In the genomic region with DNA sequence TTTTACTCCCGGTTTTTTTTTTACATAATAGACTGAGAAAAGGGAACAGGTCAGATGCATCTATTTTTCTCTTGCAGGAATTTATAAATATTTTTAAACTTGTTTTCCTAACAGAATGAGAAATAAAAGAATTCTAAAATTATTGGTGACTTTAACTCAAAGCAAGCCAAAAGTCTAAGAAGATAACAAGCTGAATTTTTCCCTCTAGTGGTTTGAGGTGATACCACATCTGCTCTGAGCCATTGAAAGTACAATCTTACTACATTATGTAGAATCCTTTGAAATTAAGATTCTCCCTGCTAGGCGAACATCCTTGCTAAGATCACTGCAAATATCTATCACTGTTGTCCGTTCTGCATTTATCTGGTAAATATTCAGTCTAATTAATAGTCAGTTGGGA, we compare ENCODE assay signal across 15 cellular contexts. TPM values are rescaled to one million over a fixed set of nuclear protein-coding genes. Genes with fewer than 3 reads are reported as not detected.
DNase-seq lines count a peak whose midpoint lies in the region; ATAC-seq and TF ChIP-seq lines count a peak whose summit lies in the region.
"Had no signal": no experiment of that assay in that cellular context is flagged by ENCODE, and none has a peak within 500 bp of the region (broad histone marks: within the 10 kb centered on the region; RNA-seq: fewer than 3 reads in every experiment).

No MANE protein-coding gene starts in this region.

- H2BK5ac ChIP-seq in H9 (ENCODE audit: insufficient read length, low read length), result no peak overlapping the region

- no peak overlapping the region for H2BK120ac ChIP-seq in H9 (ENCODE audit: low read depth, low read length, poor library complexity, severe bottlenecking)

- H3K27ac ChIP-seq in AG04450 (ENCODE audit: low read depth, low read length), result no peak overlapping the region
- no peak overlapping the region for H3K27ac ChIP-seq in H9 (ENCODE audit: insufficient read length, low read depth, low read length)
- H3K27ac ChIP-seq in foreskin keratinocyte, result no peak overlapping the region

- no peaks in the 10 kb centered on the region for H3K36me3 Mint-ChIP-seq in H9 (ENCODE audit: insufficient read depth in 1 of 3, low read depth in 3 of 3)
- H3K36me3 Mint-ChIP-seq: CD4-positive, CD25-positive, alpha-beta regulatory T cell had no signal

- no peaks in the 10 kb centered on the region for H3K23me2 ChIP-seq in H9 (ENCODE audit: insufficient read length, low read depth, low read length, poor library complexity, severe bottlenecking)

- H4K5ac ChIP-seq in H9 (ENCODE audit: insufficient read length, low read depth, low read length), result no peak overlapping the region

- no peak overlapping the region for H2BK15ac ChIP-seq in H9 (ENCODE audit: low read depth, low read length)

- no peak overlapping the region for H3K56ac ChIP-seq in H9 (ENCODE audit: insufficient read length, low read depth, low read length)

- no peak overlapping the region for H3K14ac ChIP-seq in H9 (ENCODE audit: insufficient read depth, low read length)

- no peak overlapping the region for H4K91ac ChIP-seq in H9 (ENCODE audit: insufficient read length, low read depth, low read length)

- no peak overlapping the region for H2BK20ac ChIP-seq in H9 (ENCODE audit: low read depth, low read length, poor library complexity, severe bottlenecking)

- peaks cover 7 to 12% of the 10 kb centered on the region in 2 experiments; a peak in 3 of 4 replicates for H3K4me1 Mint-ChIP-seq in H9
- H3K4me1 Mint-ChIP-seq: activated CD4-positive, alpha-beta T cell treated with anti-CD3 and anti-CD28 coated beads for 36 hours; CD4-positive, CD25-positive, alpha-beta regulatory T cell had no signal

- no peak overlapping the region for H4K8ac ChIP-seq in H9 (replicated peaks; ENCODE audit: insufficient read length, low read depth, low read length)

- H3K4me2 ChIP-seq in H9 (ENCODE audit: insufficient read depth, insufficient read length, low read length), result no peak overlapping the region

- no peak overlapping the region for H3K4me3 Mint-ChIP-seq in H9
- H3K4me3 Mint-ChIP-seq: activated CD4-positive, alpha-beta T cell treated with anti-CD3 and anti-CD28 coated beads for 36 hours; CD4-positive, CD25-positive, alpha-beta regulatory T cell had no signal

- peak; percentile 73 for TF ChIP-seq CTCF in AG04450 (IDR thresholded peaks at IDR 0.05; ENCODE audit: low read depth, low read length)
- peak; percentile 64 for TF ChIP-seq CTCF in H9 (conservative IDR thresholded peaks at IDR 0.05)
- TF ChIP-seq CTCF in astrocyte of the cerebellum (IDR thresholded peaks at IDR 0.05; ENCODE audit: low read depth, low read length, missing control alignments), result peak; percentile 48
- peak; percentile 54 for TF ChIP-seq CTCF in foreskin keratinocyte (conservative IDR thresholded peaks at IDR 0.05)

- no peak overlapping the region for H3K23ac ChIP-seq in H9 (ENCODE audit: insufficient read length, low read depth, low read length)

- no peaks in the 10 kb centered on the region for H3K79me2 ChIP-seq in H9 (ENCODE audit: insufficient read depth, low read length)

- H3K27me3 Mint-ChIP-seq in H9 (ENCODE audit: low read depth), result no peaks in the 10 kb centered on the region

- no peak overlapping the region for H3K4me3 ChIP-seq in AG04450 (ENCODE audit: low read depth, low read length)
- no peak overlapping the region for H3K4me3 ChIP-seq in astrocyte of the cerebellum (ENCODE audit: low read depth, low read length)
- H3K4me3 ChIP-seq: HAP-1 had no signal

- no peak overlapping the region for H3K27ac Mint-ChIP-seq in H9
- H3K27ac Mint-ChIP-seq: activated CD4-positive, alpha-beta T cell treated with anti-CD3 and anti-CD28 coated beads for 36 hours; CD4-positive, CD25-positive, alpha-beta regulatory T cell had no signal

- CTCF ChIA-PET in AG04450 (lab: Charles Lee), result interaction anchor here (0.6 to 2.1 kb wide), 13 partner anchors 13 to 817 kb away, joined by 3 to 23 read pairs (median 4); a partner anchor contains a TSS

- ATAC-seq in foreskin keratinocyte, result no peak
- no peak for ATAC-seq in GM18498 (IDR thresholded peaks at IDR 0.05; ENCODE audit: unreplicated experiment)
- ATAC-seq: activated CD4-positive, alpha-beta T cell treated with anti-CD3 and anti-CD28 coated beads for 36 hours had no signal

- no peaks in the 10 kb centered on the region for H3K79me1 ChIP-seq in H9 (ENCODE audit: insufficient read depth, low read depth, low read length, poor library complexity, severe bottlenecking)

- H3K9me3 Mint-ChIP-seq in H9, result peaks cover 0 to 7% of the 10 kb centered on the region in 2 experiments; a peak in 3 of 5 replicates

- H3K18ac ChIP-seq in H9 (ENCODE audit: insufficient read length, low read depth, low read length), result no peak overlapping the region

- H3K9me3 ChIP-seq in AG04450 (ENCODE audit: control insufficient read depth, insufficient read depth, low read length), result no peaks in the 10 kb centered on the region
- H3K9me3 ChIP-seq in H9 (ENCODE audit: control insufficient read depth, low read depth, low read length), result no peaks in the 10 kb centered on the region
- H3K9me3 ChIP-seq: HAP-1 had no signal

- H3K9ac ChIP-seq in H9 (ENCODE audit: extremely low read depth, insufficient read length, low read length), result no peak overlapping the region

- WGBS in H9 (ENCODE audit: extremely low coverage, insufficient read length, low lambda C conversion rate), result no CpG with 5 or more reads among the region's 3 CpGs

- H2AFZ ChIP-seq in H9 (ENCODE audit: low read length), result no peak overlapping the region

- no peak overlapping the region for H3T11ph ChIP-seq in H9 (ENCODE audit: low read length)

- no peak overlapping the region for H2AK5ac ChIP-seq in H9 (ENCODE audit: insufficient read length, low read length)

- POLR2A ChIA-PET in AG04450 (lab: Yijun Ruan, JAX), result interaction anchor here (0.7 kb wide), 1 partner anchor 58 kb away, joined by 3 read pairs; no protein-coding TSS in a partner anchor

- in situ Hi-C loops in astrocyte of the cerebellum (cut with HindIII; ENCODE audit: low sequenced_read_pairs), result no loop called here

- H3K4me1 ChIP-seq in H9 (ENCODE audit: insufficient read depth, low read length), result no peaks in the 10 kb centered on the region; the same call in 1 of the 2 replicates
- no peaks in the 10 kb centered on the region for H3K4me1 ChIP-seq in foreskin keratinocyte
- H3K4me1 ChIP-seq: HAP-1 had no signal

- no peaks in the 10 kb centered on the region for H4K20me1 ChIP-seq in H9 (ENCODE audit: control insufficient read depth, insufficient read depth, insufficient read length)

- DNase-seq in AG04450 (ENCODE audit: low read depth, low spot score), result no peak
- DNase-seq in H9, result no peak
- no peak for DNase-seq in astrocyte of the cerebellum (ENCODE audit: low read depth)
- DNase-seq in foreskin keratinocyte, result no peak
- DNase-seq in NCI-H2029 (lab: John Stamatoyannopoulos, UW), result no peak
- DNase-seq in activated gamma-delta T cell treated with Interleukin-2 at 50 U/mL for 16 hours, result no peak
- DNase-seq in DMS79 treated with DMSO at 0.1 percent for 48 hours (lab: John Stamatoyannopoulos, UW), result no peak
- DNase-seq: activated CD4-positive, alpha-beta T cell treated with anti-CD3 and anti-CD28 coated beads for 36 hours; activated effector memory CD4-positive, alpha-beta T cell treated with Interleukin-2 at 50 U/mL for 16 hours; CD4-positive, CD25-positive, alpha-beta regulatory T cell; Karpas-422; NCI-H446 had no signal

- H3K4ac ChIP-seq in H9 (ENCODE audit: low read depth, low read length), result no peak overlapping the region

- H2BK12ac ChIP-seq in H9 (ENCODE audit: insufficient read length, low read depth, low read length), result no peak overlapping the region

- H3K27me3 ChIP-seq in AG04450 (ENCODE audit: control insufficient read depth, insufficient read depth, low read length) (no peaks in the 10 kb centered on the region), H9 (ENCODE audit: insufficient read depth, low read length) (no peaks in the 10 kb centered on the region), foreskin keratinocyte (peaks cover 21% of the 10 kb centered on the region)

RNA-seq across cellular contexts. Expression of a gene that starts 10.7 kb away (rescaled TPM):
- not detected in 2 replicates for polyA plus RNA-seq in AG04450 (2011; rRNA removed)
- not detected in 2 replicates for polyA minus RNA-seq in AG04450 (2011; rRNA and poly(A)+ RNA removed)
- total RNA-seq in H9 (2021), result not detected in 2 replicates
- not detected in 2 replicates for total RNA-seq in foreskin keratinocyte
- not detected in 2 replicates for polyA plus RNA-seq in foreskin keratinocyte
- total RNA-seq: activated CD4-positive, alpha-beta T cell treated with anti-CD3 and anti-CD28 coated beads for 36 hours; CD4-positive, CD25-positive, alpha-beta regulatory T cell; urinary bladder had no signal
- polyA plus RNA-seq: CD4-positive, CD25-positive, alpha-beta regulatory T cell; urinary bladder had no signal
